17 cellular contexts compared by ENCODE assay signal in genomic region chr5:17339841-17340240, GRCh38.
DNase-seq lines count a peak whose midpoint lies in the region; ATAC-seq and TF ChIP-seq lines count a peak whose summit lies in the region.
"Had no signal": no experiment of that assay in that cellular context is flagged by ENCODE, and none has a peak within 500 bp of the region (broad histone marks: within the 10 kb centered on the region; RNA-seq: fewer than 3 reads in every experiment).

No MANE protein-coding gene starts in this region.

- no TSS peak for BruUV-seq in PC-9 (replicated peaks; lab: Mats Ljungman, UMichigan)

- H3K79me2 ChIP-seq in PC-9 (ENCODE audit: low read depth): no peaks in the 10 kb centered on the region

- H3K27me3 ChIP-seq in PC-9 (ENCODE audit: insufficient read depth, low read depth): peaks cover 3% of the 10 kb centered on the region; the same call in 1 of the 2 replicates
- H3K27me3 ChIP-seq in foreskin keratinocyte: no peaks in the 10 kb centered on the region
- no peaks in the 10 kb centered on the region for H3K27me3 ChIP-seq in heart left ventricle
- H3K27me3 ChIP-seq: BLaER1 had no signal

- intact Hi-C loops in PC-9 (cut with micrococcal nuclease; ENCODE audit: unreplicated experiment) (no loop called here), heart left ventricle (cut with DNase I) (no loop called here)

- H3K4me2 ChIP-seq in PC-9: peak overlapping the region; percentile 25; the same call in 1 of the 2 replicates
- H3K4me2 ChIP-seq: BLaER1 had no signal

- H4K20me1 ChIP-seq in PC-9 (ENCODE audit: insufficient read depth): no peaks in the 10 kb centered on the region
- H4K20me1 ChIP-seq: BLaER1 had no signal

- H3K27ac ChIP-seq in PC-9 (no peak overlapping the region), foreskin keratinocyte (no peak overlapping the region), heart left ventricle (no peak overlapping the region)
- H3K27ac ChIP-seq: BLaER1 had no signal

- peaks cover 18% of the 10 kb centered on the region for H3F3A ChIP-seq in PC-9 (ENCODE audit: insufficient read depth, low read depth)

- H3K4me1 ChIP-seq in PC-9 (replicated peaks; ENCODE audit: insufficient read depth): peaks cover 28% of the 10 kb centered on the region
- H3K4me1 ChIP-seq in foreskin keratinocyte: no peaks in the 10 kb centered on the region
- H3K4me1 ChIP-seq in heart left ventricle: no peaks in the 10 kb centered on the region

- H3K9me3 ChIP-seq in PC-9 (ENCODE audit: insufficient read depth, low read depth) (peaks cover 9% of the 10 kb centered on the region; the same call in 1 of the 2 replicates), heart left ventricle (peaks cover 0 to 10% (median 0%) of the 10 kb centered on the region in 12 donors)

- no peak overlapping the region for H2AFZ ChIP-seq in PC-9

- POLR2A ChIA-PET in PC-9 (lab: Charles Lee; ENCODE audit: unreplicated experiment): no interaction called here

- no peak for TF ChIP-seq POLR2A in heart left ventricle (IDR thresholded peaks at IDR 0.05)

- no peaks in the 10 kb centered on the region for H3K9me2 ChIP-seq in PC-9 (ENCODE audit: insufficient read depth)

- peak; percentile 42 for DNase-seq in NCI-H748 (lab: John Stamatoyannopoulos, UW; ENCODE audit: unreplicated experiment)
- DNase-seq in NCI-H748 treated with DMSO at 0.1 percent for 48 hours (lab: John Stamatoyannopoulos, UW): no peak
- no peak for DNase-seq in PC-9
- no peak for DNase-seq in foreskin keratinocyte
- DNase-seq in retinal pigment epithelial cell (ENCODE audit: low read depth): peak; percentile 29
- DNase-seq in NCI-H2196 treated with DMSO at 0.1 percent for 48 hours (lab: John Stamatoyannopoulos, UW; ENCODE audit: unreplicated experiment): no peak
- DNase-seq in heart left ventricle: no peak
- no peak for DNase-seq in NCI-H226
- DNase-seq: 8988T; CD4-positive, alpha-beta memory T cell; DMS153; DMS79; GDM1; GOT3; H7 had no signal

- no peak for TF ChIP-seq CTCF in PC-9 (conservative IDR thresholded peaks at IDR 0.05)
- TF ChIP-seq CTCF in foreskin keratinocyte (conservative IDR thresholded peaks at IDR 0.05): no peak
- TF ChIP-seq CTCF in retinal pigment epithelial cell (conservative IDR thresholded peaks at IDR 0.05; ENCODE audit: low read depth, low read length): no peak
- no peak for TF ChIP-seq CTCF in heart left ventricle (IDR thresholded peaks at IDR 0.05)

- 71 to 77% (median 75%) methylated on average over 1 of the region's 1 CpG for WGBS in heart left ventricle, 4 donors

- CTCF ChIA-PET in PC-9 (lab: Charles Lee): no interaction called here

- ATAC-seq in foreskin keratinocyte: peak; percentile 37
- ATAC-seq in heart left ventricle: no peak
- ATAC-seq: HCT116 had no signal

- no peaks in the 10 kb centered on the region for H3K36me3 ChIP-seq in PC-9 (ENCODE audit: low read depth)
- H3K36me3 ChIP-seq in heart left ventricle: no peaks in the 10 kb centered on the region
- H3K36me3 ChIP-seq: BLaER1 had no signal

- H3K4me3 ChIP-seq in PC-9 (no peak overlapping the region), retinal pigment epithelial cell (ENCODE audit: low read length) (no peak overlapping the region), heart left ventricle (no peak overlapping the region)
- H3K4me3 ChIP-seq: BLaER1 had no signal

Comparison
In these comparisons a context has a peak if more than half of its experiments do, and no peak if none do; other contexts are left out.
1. DNase-seq: peak in NCI-H748 (single experiment) and retinal pigment epithelial cell (single experiment); none in NCI-H748 treated with DMSO at 0.1 percent for 48 hours (single experiment), PC-9 (0 of 2), foreskin keratinocyte (0 of 2), NCI-H2196 treated with DMSO at 0.1 percent for 48 hours (single experiment), heart left ventricle (0 of 5) and NCI-H226 (single experiment).